In the genomic region with DNA sequence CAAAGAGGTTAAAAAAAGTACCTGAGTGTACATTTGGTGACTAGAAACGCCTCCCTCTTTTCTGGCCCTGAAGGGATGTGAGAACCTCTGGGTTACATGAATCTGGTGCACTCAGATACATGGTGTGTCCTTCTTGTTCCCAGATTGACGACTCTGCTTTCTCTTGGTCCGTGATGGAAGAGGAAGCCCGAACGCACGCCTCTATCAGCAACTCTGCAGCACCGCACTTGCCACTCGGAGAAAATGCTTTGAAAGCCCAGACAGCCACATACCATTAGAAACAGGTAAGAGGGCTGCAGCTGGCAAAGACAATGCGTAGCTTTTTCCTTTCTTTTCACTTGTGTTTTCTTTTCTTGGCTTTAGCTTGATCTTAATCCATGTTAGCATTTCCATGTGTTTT, we compare ENCODE assay signal across 17 cellular contexts. TPM values are rescaled to one million over a fixed set of nuclear protein-coding genes. Genes with fewer than 3 reads are reported as not detected.
"Had no signal": no experiment of that assay in that cellular context is flagged by ENCODE, and none has a peak within 500 bp of the region (broad histone marks: within the 10 kb centered on the region; RNA-seq: fewer than 3 reads in every experiment).

No MANE protein-coding gene starts in this region.

- H3K27ac ChIP-seq: HL-60, SJCRH30 had no signal

- DNase-seq: MG63; NCI-H1436 treated with DMSO at 0.1 percent for 48 hours; NCI-H1694; NCI-H187 treated with DMSO at 0.1 percent for 48 hours; NCI-H2227 treated with DMSO at 0.1 percent for 48 hours; NCI-H524; NCI-H526 treated with DMSO at 0.1 percent for 48 hours; NCI-H748 treated with DMSO at 0.1 percent for 48 hours; NK-92 treated with Interleukin-12 subunit alpha and Interleukin-12 subunit beta, amount 100 ng/mL, for 24 hours; SHP77 treated with DMSO at 0.1 percent for 48 hours; SJCRH30 had no signal

- H3K4me1 ChIP-seq: SJCRH30 had no signal

- H3K36me3 ChIP-seq: MG63, SJCRH30 had no signal

- H3K4me3 ChIP-seq: K562, MG63, SJCRH30 had no signal

- H3K27me3 ChIP-seq: MG63, SJCRH30 had no signal

- H3K27ac Mint-ChIP-seq: IgD-negative memory B cell had no signal

- H3K9me3 ChIP-seq: MG63, SJCRH30 had no signal

- H3K36me3 Mint-ChIP-seq: IgD-negative memory B cell had no signal

- H3K9me3 Mint-ChIP-seq: IgD-negative memory B cell had no signal

RNA-seq across cellular contexts. Expression of a gene that starts 39.9 kb away (rescaled TPM):
- total RNA-seq: K562, LHCN-M2, NCI-H460, Right ventricle myocardium inferior had no signal
- polyA plus RNA-seq: K562 had no signal
